In the genomic region with DNA sequence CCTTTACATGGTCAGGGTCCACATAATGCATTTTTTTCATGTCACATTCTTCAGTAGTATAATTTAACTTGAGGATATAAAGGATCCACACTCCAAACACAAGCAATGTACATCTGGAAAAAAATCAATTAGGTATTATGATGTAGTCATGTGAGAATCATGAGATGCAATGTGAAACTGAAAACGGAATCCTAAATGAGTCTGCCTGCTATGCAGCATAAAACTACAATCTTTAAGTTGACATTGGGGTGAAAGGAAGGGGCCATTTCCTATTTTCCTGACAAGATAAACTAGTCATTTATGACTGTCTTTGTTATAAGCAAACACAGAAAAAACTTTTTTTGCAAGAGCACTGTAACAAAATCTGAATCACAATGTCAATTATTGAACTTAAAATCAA, we compare ENCODE assay signal across 14 cellular contexts. TPM values are rescaled to one million over a fixed set of nuclear protein-coding genes. Genes with fewer than 3 reads are reported as not detected.
DNase-seq lines count a peak whose midpoint lies in the region; ATAC-seq, FAIRE-seq and TF ChIP-seq lines count a peak whose summit lies in the region.
"Had no signal": no experiment of that assay in that cellular context is flagged by ENCODE, and none has a peak within 500 bp of the region (broad histone marks: within the 10 kb centered on the region; RNA-seq: fewer than 3 reads in every experiment).

No MANE protein-coding gene starts in this region.

- DNase-seq in HepG2 (ENCODE audit: low spot score) (no peak), thoracic aorta (ENCODE audit: low spot score) (no peak), superior temporal gyrus (ENCODE audit: extremely low spot score) (no peak), NCI-H1417 (lab: John Stamatoyannopoulos, UW) (no peak), middle frontal gyrus (ENCODE audit: extremely low spot score, low spot score) (no peak)
- no peak for DNase-seq in activated naive CD8-positive, alpha-beta T cell treated with anti-CD3 and anti-CD28 coated beads, Interleukin-2, amount 10 ng/mL, durations not matched to agents 7 days and 5 days
- DNase-seq: activated effector memory CD4-positive, alpha-beta T cell treated with Interleukin-2 at 50 U/mL for 16 hours; NCI-H2029; SK-N-SH had no signal

- WGBS in liver: 55% methylated on average over 1 of the region's 1 CpG
- WGBS in HepG2 (ENCODE audit: low lambda C conversion rate): 37% methylated on average over 1 of the region's 1 CpG

- intact Hi-C loops in HepG2 (cut with micrococcal nuclease; ENCODE audit: unreplicated experiment): no loop called here

- no peaks in the 10 kb centered on the region for H3K9me3 ChIP-seq in liver (ENCODE audit: control insufficient read depth in 4 of 4, low read length in 3 of 4)
- no peaks in the 10 kb centered on the region for H3K9me3 ChIP-seq in HepG2 (ENCODE audit: low read length)
- H3K9me3 ChIP-seq in thoracic aorta: no peaks in the 10 kb centered on the region
- H3K9me3 ChIP-seq: SK-N-SH had no signal

- H3K4me2 ChIP-seq in HepG2 (ENCODE audit: low read depth, low read length): no peak overlapping the region
- H3K4me2 ChIP-seq: BLaER1, SK-N-SH had no signal

- no peak overlapping the region for H3K9ac ChIP-seq in liver (ENCODE audit: low read depth in 1 of 2, low read length in 2 of 2)
- H3K9ac ChIP-seq in HepG2 (ENCODE audit: insufficient read depth, low read depth, low read length): no peak overlapping the region
- H3K9ac ChIP-seq: BLaER1, SK-N-SH had no signal

- TF ChIP-seq POLR2A in HepG2 (IDR thresholded peaks at IDR 0.05; ENCODE audit: insufficient read depth in 1 of 2, low read depth in 2 of 2, low read length in 2 of 2): no peak

- H3K4me3 Mint-ChIP-seq in activated naive CD8-positive, alpha-beta T cell treated with anti-CD3 and anti-CD28 coated beads, Interleukin-2, amount 10 ng/mL, durations not matched to agents 7 days and 5 days: peak overlapping the region; percentile 47

- POLR2A ChIA-PET in HepG2 (lab: Yijun Ruan, JAX): no interaction called here
- POLR2A ChIA-PET in activated naive CD8-positive, alpha-beta T cell treated with anti-CD3 and anti-CD28 coated beads, Interleukin-2, amount 10 ng/mL, durations not matched to agents 7 days and 5 days (lab: Charles Lee): no interaction called here

- H3K4me3 ChIP-seq in liver (ENCODE audit: low read depth in 1 of 3, low read length in 3 of 3) (no peak overlapping the region), HepG2 (replicated peaks in 1 of 3; ENCODE audit: insufficient read depth in 1 of 3, low read depth in 2 of 3, low read length in 3 of 3) (no peak overlapping the region), thoracic aorta (peak overlapping the region; percentile 29)
- H3K4me3 ChIP-seq: BLaER1 had no signal

- CTCF ChIA-PET in HepG2 (lab: Yijun Ruan, JAX; ENCODE audit: low intra/inter-chr PET ratio, low total read pairs): no interaction called here

- H3K27me3 ChIP-seq in liver (ENCODE audit: control insufficient read depth in 4 of 4, insufficient read depth in 4 of 4, low read length in 3 of 4) (no peaks in the 10 kb centered on the region), HepG2 (ENCODE audit: control insufficient read depth in 1 of 2, insufficient read depth in 2 of 2, low read length in 2 of 2) (no peaks in the 10 kb centered on the region), thoracic aorta (replicated peaks; ENCODE audit: insufficient read depth) (no peaks in the 10 kb centered on the region)
- H3K27me3 ChIP-seq: BLaER1 had no signal

- peaks cover 0 to 15% (median 14%) of the 10 kb centered on the region in 4 donors for H3K36me3 ChIP-seq in liver (ENCODE audit: control insufficient read depth in 4 of 4, insufficient read depth in 3 of 4, low read depth in 1 of 4, low read length in 3 of 4)
- no peaks in the 10 kb centered on the region for H3K36me3 ChIP-seq in HepG2 (replicated peaks in 1 of 2; ENCODE audit: control insufficient read depth in 1 of 2, insufficient read depth in 2 of 2, low read length in 2 of 2)
- peaks cover 5% of the 10 kb centered on the region for H3K36me3 ChIP-seq in thoracic aorta

- H3K27ac Mint-ChIP-seq in activated naive CD8-positive, alpha-beta T cell treated with anti-CD3 and anti-CD28 coated beads, Interleukin-2, amount 10 ng/mL, durations not matched to agents 7 days and 5 days: peak overlapping the region; percentile 57

- peaks cover 56% of the 10 kb centered on the region for H3K36me3 Mint-ChIP-seq in activated naive CD8-positive, alpha-beta T cell treated with anti-CD3 and anti-CD28 coated beads, Interleukin-2, amount 10 ng/mL, durations not matched to agents 7 days and 5 days

- TF ChIP-seq RAD21 in liver (IDR thresholded peaks at IDR 0.05): no peak
- TF ChIP-seq RAD21 in HepG2 (CRISPR knock-in tag; IDR thresholded peaks at IDR 0.05): no peak

- no peak for FAIRE-seq in HepG2 (lab: Jason Lieb, UNC)

- no peaks in the 10 kb centered on the region for H3K79me2 ChIP-seq in HepG2 (ENCODE audit: insufficient read depth, low read length)

- no peak overlapping the region for H3K27ac ChIP-seq in liver (ENCODE audit: low read depth in 1 of 2, low read length in 2 of 2)
- no peak overlapping the region for H3K27ac ChIP-seq in HepG2 (ENCODE audit: extremely low read length, insufficient read depth, low read length)
- H3K27ac ChIP-seq in thoracic aorta: no peak overlapping the region
- H3K27ac ChIP-seq: BLaER1 had no signal

- no peak for TF ChIP-seq CTCF in liver (IDR thresholded peaks at IDR 0.05; ENCODE audit: low read depth, low read length, missing input control)
- TF ChIP-seq CTCF in HepG2 (CRISPR knock-in tag; IDR thresholded peaks at IDR 0.05): no peak
- TF ChIP-seq CTCF in thoracic aorta (IDR thresholded peaks at IDR 0.05): no peak

- H2AFZ ChIP-seq in HepG2 (ENCODE audit: low read length): no peak overlapping the region

- ATAC-seq in HepG2 (no peak), HG03354 (IDR thresholded peaks at IDR 0.05; ENCODE audit: poor library complexity, severe bottlenecking, unreplicated experiment) (peak; percentile 65), thoracic aorta (ENCODE audit: insufficient number of reproducible peaks, low FRiP score, low read depth) (no peak)
- peak; percentile 62 for ATAC-seq in activated naive CD8-positive, alpha-beta T cell treated with anti-CD3 and anti-CD28 coated beads, Interleukin-2, amount 10 ng/mL, durations not matched to agents 7 days and 5 days (ENCODE audit: low read depth)
- ATAC-seq: esophagus mucosa, sciatic nerve had no signal

- no peaks in the 10 kb centered on the region for H3K27me3 Mint-ChIP-seq in activated naive CD8-positive, alpha-beta T cell treated with anti-CD3 and anti-CD28 coated beads, Interleukin-2, amount 10 ng/mL, durations not matched to agents 7 days and 5 days

- peaks cover 0 to 3% (median 0%) of the 10 kb centered on the region in 4 donors for H3K4me1 ChIP-seq in liver (ENCODE audit: control insufficient read depth in 4 of 4, insufficient read depth in 4 of 4, low read length in 3 of 4)
- H3K4me1 ChIP-seq in HepG2 (ENCODE audit: insufficient read depth, low read length): no peaks in the 10 kb centered on the region
- H3K4me1 ChIP-seq in thoracic aorta (ENCODE audit: control insufficient read depth in 1 of 2, low read depth in 2 of 2): no peaks in the 10 kb centered on the region
- H3K4me1 ChIP-seq: BLaER1 had no signal

- no peaks in the 10 kb centered on the region for H4K20me1 ChIP-seq in HepG2 (ENCODE audit: insufficient read depth, low read length)
- H4K20me1 ChIP-seq: BLaER1 had no signal

- in situ Hi-C loops in HepG2 (cut with HindIII; ENCODE audit: extremely low pct_ligation_motif_present, low pct_unique_long_range_greater_than_20kb): no loop called here

- H3K4me1 Mint-ChIP-seq in activated naive CD8-positive, alpha-beta T cell treated with anti-CD3 and anti-CD28 coated beads, Interleukin-2, amount 10 ng/mL, durations not matched to agents 7 days and 5 days: peaks cover 41% of the 10 kb centered on the region

- peaks cover under 1% of the 10 kb centered on the region for H3K9me3 Mint-ChIP-seq in activated naive CD8-positive, alpha-beta T cell treated with anti-CD3 and anti-CD28 coated beads, Interleukin-2, amount 10 ng/mL, durations not matched to agents 7 days and 5 days

- BruUV-seq in HepG2 (replicated peaks; lab: Mats Ljungman, UMichigan): no TSS peak

- no peak for TF ChIP-seq EP300 in HepG2 (IDR thresholded peaks at IDR 0.05; ENCODE audit: low read depth in 2 of 2, low read length in 2 of 2)
- TF ChIP-seq EP300 in HepG2 (CRISPR knock-in tag; IDR thresholded peaks at IDR 0.05; ENCODE audit: borderline replicate concordance): no peak

TF ChIP-seq in liver, 16 proteins besides CTCF, POLR2A, EP300 and RAD21 (continues in another document):
- TF ChIP-seq YY1 (IDR thresholded peaks at IDR 0.05): peak; percentile 37
- no peak for TF ChIP-seq HNF4G (IDR thresholded peaks at IDR 0.05)

RNA-seq across cellular contexts. Expression of a gene that starts 27.6 kb away (rescaled TPM):
- total RNA-seq in liver: 10 to 100 TPM in 1 of 2 donors, 1 to 10 TPM in 1; 4.5 to 17.0 TPM
- polyA plus RNA-seq in liver: 10 to 100 TPM in 1 of 2 donors, 1 to 10 TPM in 1; 6.3 to 11.7 TPM
- 1.3 TPM in 2 replicates for total RNA-seq in HepG2 (2016; rRNA removed; fragmentation: Illumina TruSeq; extraction: Trizol)
- total RNA-seq in HepG2 (2016; cell fraction: cytosol; rRNA removed; fragmentation: Illumina TruSeq; extraction: Trizol; ENCODE audit: low read depth): 1.4 and 2.7 TPM in 2 replicates
- 1.3 and 1.4 TPM in 2 replicates for total RNA-seq in HepG2 (2016; cell fraction: insoluble cytoplasmic fraction; rRNA removed; fragmentation: Illumina TruSeq; extraction: Trizol)
- 3.0 and 3.4 TPM in 2 replicates for total RNA-seq in HepG2 (2016; cell fraction: membrane; rRNA removed; fragmentation: Illumina TruSeq; extraction: Trizol)
- 1.9 and 2.0 TPM in 2 replicates for total RNA-seq in HepG2 (2016; cell fraction: nucleus; rRNA removed; fragmentation: Illumina TruSeq; extraction: Trizol)
- 2.0 and 2.1 TPM in 2 replicates for polyA plus RNA-seq in HepG2 (2011; rRNA removed)
- polyA plus RNA-seq in HepG2 (2011; cell fraction: cytosol; rRNA removed): 0.91 and 1.9 TPM in 2 replicates
- 1.2 and 1.9 TPM in 2 replicates for polyA plus RNA-seq in HepG2 (2011; cell fraction: nucleus; rRNA removed)
- 1.2 and 1.4 TPM in 2 replicates for polyA plus RNA-seq in HepG2 (2012)
- polyA plus RNA-seq in HepG2 (2016; cell fraction: cytosol; fragmentation: Illumina TruSeq; extraction: Trizol; ENCODE audit: low read depth): 2.0 and 2.2 TPM in 2 replicates
- 1.2 and 1.5 TPM in 2 replicates for polyA plus RNA-seq in HepG2 (2016; cell fraction: insoluble cytoplasmic fraction; fragmentation: Illumina TruSeq; extraction: Trizol; ENCODE audit: low read depth)
- polyA plus RNA-seq in HepG2 (2016; cell fraction: membrane; fragmentation: Illumina TruSeq; extraction: Trizol; ENCODE audit: low read depth): 1.9 and 2.8 TPM in 2 replicates
- polyA plus RNA-seq in HepG2 (2016; cell fraction: nucleus; fragmentation: Illumina TruSeq; extraction: Trizol; ENCODE audit: insufficient read depth, low read depth): 2.6 and 2.7 TPM in 2 replicates
- polyA minus RNA-seq in HepG2 (2011; rRNA and poly(A)+ RNA removed; ENCODE audit: low replicate concordance): 1.2 and 2.0 TPM in 2 replicates
- polyA minus RNA-seq in HepG2 (2011; cell fraction: cytosol; rRNA and poly(A)+ RNA removed): 0.97 and 1.6 TPM in 2 replicates
- 5.7 and 6.5 TPM in 2 replicates for polyA minus RNA-seq in HepG2 (2011; cell fraction: nucleus; rRNA and poly(A)+ RNA removed)
- 10 to 100 TPM; 59.9 to 62.8 TPM for total RNA-seq in activated naive CD8-positive, alpha-beta T cell treated with anti-CD3 and anti-CD28 coated beads, Interleukin-2, amount 10 ng/mL, durations not matched to agents 7 days and 5 days
- 10 to 100 TPM; 11.9 to 32.7 TPM for total RNA-seq in thoracic aorta

Comparison
In these comparisons a context has a peak if more than half of its experiments do, and no peak if none do; other contexts are left out.
1. ATAC-seq: peak in HG03354 (single experiment) and activated naive CD8-positive, alpha-beta T cell treated with anti-CD3 and anti-CD28 coated beads, Interleukin-2, amount 10 ng/mL, durations not matched to agents 7 days and 5 days (single experiment); none in HepG2 (single experiment) and thoracic aorta (single experiment).